ENCODE assay signal across 27 cellular contexts in genomic region chr2:240423788-240424191, GRCh38. TPM values are rescaled to one million over a fixed set of nuclear protein-coding genes. Genes with fewer than 3 reads are reported as not detected.
DNase-seq lines count a peak whose midpoint lies in the region; ATAC-seq and TF ChIP-seq lines count a peak whose summit lies in the region.
"Had no signal": no experiment of that assay in that cellular context is flagged by ENCODE, and none has a peak within 500 bp of the region (broad histone marks: within the 10 kb centered on the region; RNA-seq: fewer than 3 reads in every experiment).

No MANE protein-coding gene starts in this region.

- no peak overlapping the region for H3K27ac ChIP-seq in stomach
- H3K27ac ChIP-seq: ascending aorta, BLaER1, epithelial cell of prostate, parathyroid adenoma, Peyer's patch, SJCRH30 had no signal

- TF ChIP-seq CTCF in stomach (IDR thresholded peaks at IDR 0.05): no peak

- no peak overlapping the region for H3K4me3 ChIP-seq in stomach
- H3K4me3 ChIP-seq: ascending aorta, BLaER1, Peyer's patch, SJCRH30 had no signal

- intact Hi-C loops in activated naive CD4-positive, alpha-beta T cell treated with anti-CD3 and anti-CD28 coated beads for 36 hours (cut with micrococcal nuclease): no loop called here
- intact Hi-C loops in cardiac septum (cut with DNase I) (no loop called here), stomach (cut with DNase I; ENCODE audit: low total_unique reads) (no loop called here)

- H3K9me3 Mint-ChIP-seq in activated naive CD4-positive, alpha-beta T cell treated with anti-CD3 and anti-CD28 coated beads for 36 hours: peaks cover 18% of the 10 kb centered on the region
- H3K9me3 Mint-ChIP-seq in natural killer cell treated with Interleukin-12 subunit alpha and Interleukin-12 subunit beta and Interleukin-15 and Interleukin-18, amount 100 ng/mL, for 72 hours: no peaks in the 10 kb centered on the region

- TF ChIP-seq POLR2A in stomach (IDR thresholded peaks at IDR 0.05): no peak

- DNase-seq in activated naive CD4-positive, alpha-beta T cell treated with anti-CD3 and anti-CD28 coated beads, Interleukin-2, amount 50 U/mL, for 16 hours: peak; percentile 3
- DNase-seq in activated naive CD4-positive, alpha-beta T cell treated with anti-CD3 and anti-CD28 coated beads for 36 hours: no peak
- DNase-seq in cardiac septum (ENCODE audit: low spot score) (peak; percentile 49), stomach (peak; percentile 9), NCI-H526 (lab: John Stamatoyannopoulos, UW) (no peak)
- DNase-seq in natural killer cell treated with Interleukin-12 subunit alpha and Interleukin-12 subunit beta and Interleukin-15 and Interleukin-18, amount 100 ng/mL, for 72 hours (ENCODE audit: low spot score): peak; percentile 47
- no peak for DNase-seq in stimulated activated naive CD4-positive, alpha-beta T cell treated with Interleukin-2 at 50 U/mL for 16 hours (lab: John Stamatoyannopoulos, UW)
- DNase-seq: activated CD4-positive, alpha-beta T cell treated with anti-CD3 and anti-CD28 coated beads for 4 hours; activated T-cell treated with anti-CD3 and anti-CD28 coated beads, Interleukin-2, amount 50 U/mL, for 72 hours; central memory CD4-positive, alpha-beta T cell; COR-L47; DMS79 treated with DMSO at 0.1 percent for 48 hours; glutamatergic neuron; Karpas-422; MV-4-11; naive B cell; NCI-H524; SJCRH30; substantia nigra had no signal

- peaks cover 19% of the 10 kb centered on the region for H3K4me1 Mint-ChIP-seq in activated naive CD4-positive, alpha-beta T cell treated with anti-CD3 and anti-CD28 coated beads for 36 hours (ENCODE audit: low read depth)
- H3K4me1 Mint-ChIP-seq in natural killer cell treated with Interleukin-12 subunit alpha and Interleukin-12 subunit beta and Interleukin-15 and Interleukin-18, amount 100 ng/mL, for 72 hours (ENCODE audit: low read depth in 2 of 2): no peaks in the 10 kb centered on the region
- H3K4me1 Mint-ChIP-seq: naive B cell, T-cell had no signal

- no peaks in the 10 kb centered on the region for H3K27me3 ChIP-seq in stomach
- H3K27me3 ChIP-seq: ascending aorta, BLaER1, Peyer's patch, SJCRH30 had no signal

- no peaks in the 10 kb centered on the region for H3K36me3 ChIP-seq in stomach
- H3K36me3 ChIP-seq: ascending aorta, BLaER1, Peyer's patch, SJCRH30 had no signal

- peaks cover 8% of the 10 kb centered on the region for H3K27me3 Mint-ChIP-seq in activated naive CD4-positive, alpha-beta T cell treated with anti-CD3 and anti-CD28 coated beads for 36 hours (ENCODE audit: low read depth)
- peaks cover 0 to 8% of the 10 kb centered on the region in 2 donors for H3K27me3 Mint-ChIP-seq in natural killer cell treated with Interleukin-12 subunit alpha and Interleukin-12 subunit beta and Interleukin-15 and Interleukin-18, amount 100 ng/mL, for 72 hours
- H3K27me3 Mint-ChIP-seq: activated naive CD8-positive, alpha-beta T cell had no signal

- H3K9me3 ChIP-seq in stomach: peaks cover 7 to 27% (median 18%) of the 10 kb centered on the region in 4 donors

- H3K4me1 ChIP-seq in stomach: no peaks in the 10 kb centered on the region
- H3K4me1 ChIP-seq: ascending aorta, BLaER1, Peyer's patch, SJCRH30 had no signal

- H3K4me3 Mint-ChIP-seq in activated naive CD4-positive, alpha-beta T cell treated with anti-CD3 and anti-CD28 coated beads for 36 hours: no peak overlapping the region
- no peak overlapping the region for H3K4me3 Mint-ChIP-seq in natural killer cell treated with Interleukin-12 subunit alpha and Interleukin-12 subunit beta and Interleukin-15 and Interleukin-18, amount 100 ng/mL, for 72 hours
- H3K4me3 Mint-ChIP-seq: activated naive CD8-positive, alpha-beta T cell; activated T-cell treated with anti-CD3 and anti-CD28 coated beads, Interleukin-2, amount 50 U/mL, for 72 hours; T-cell had no signal

- CTCF ChIA-PET in activated naive CD4-positive, alpha-beta T cell treated with anti-CD3 and anti-CD28 coated beads for 36 hours (lab: Charles Lee): no interaction called here

- H3K27ac Mint-ChIP-seq in activated naive CD4-positive, alpha-beta T cell treated with anti-CD3 and anti-CD28 coated beads for 36 hours: no peak overlapping the region
- no peak overlapping the region for H3K27ac Mint-ChIP-seq in natural killer cell treated with Interleukin-12 subunit alpha and Interleukin-12 subunit beta and Interleukin-15 and Interleukin-18, amount 100 ng/mL, for 72 hours
- H3K27ac Mint-ChIP-seq: activated naive CD8-positive, alpha-beta T cell; activated T-cell treated with anti-CD3 and anti-CD28 coated beads, Interleukin-2, amount 50 U/mL, for 72 hours; naive B cell; T-cell had no signal

- peaks cover 1% of the 10 kb centered on the region for H3K36me3 Mint-ChIP-seq in activated naive CD4-positive, alpha-beta T cell treated with anti-CD3 and anti-CD28 coated beads for 36 hours (ENCODE audit: low read depth)
- no peaks in the 10 kb centered on the region for H3K36me3 Mint-ChIP-seq in natural killer cell treated with Interleukin-12 subunit alpha and Interleukin-12 subunit beta and Interleukin-15 and Interleukin-18, amount 100 ng/mL, for 72 hours
- H3K36me3 Mint-ChIP-seq: activated naive CD8-positive, alpha-beta T cell; naive B cell; T-cell had no signal

- ATAC-seq in natural killer cell treated with Interleukin-12 subunit alpha and Interleukin-12 subunit beta and Interleukin-15 and Interleukin-18, amount 100 ng/mL, for 72 hours: no peak
- no peak for ATAC-seq in HG02852 (IDR thresholded peaks at IDR 0.05; ENCODE audit: unreplicated experiment)
- ATAC-seq: activated T-cell treated with anti-CD3 and anti-CD28 coated beads, Interleukin-2, amount 50 U/mL, for 72 hours; T-cell had no signal

- WGBS in stomach, 5 donors: 87 to 96% (median 94%) methylated on average over 16 to 17 of the region's 17 CpGs

- no peak for TF ChIP-seq EP300 in stomach (IDR thresholded peaks at IDR 0.05)

RNA-seq across cellular contexts. Expression of gene GPC1, which starts 11.7 kb away (rescaled TPM):
- total RNA-seq in activated naive CD4-positive, alpha-beta T cell treated with anti-CD3 and anti-CD28 coated beads for 36 hours: 1 to 10 TPM; 1.2 to 1.5 TPM
- 291 TPM for total RNA-seq in cardiac septum
- total RNA-seq in natural killer cell treated with Interleukin-12 subunit alpha and Interleukin-12 subunit beta and Interleukin-15 and Interleukin-18, amount 100 ng/mL, for 72 hours: 1 to 10 TPM; 1.2 to 1.8 TPM
- total RNA-seq in stomach: 100 to 1,000 TPM in 1 of 5 donors, 10 to 100 TPM in 4; 11.7 to 117 (median 28.8) TPM
- 10 to 100 TPM in 2 of 3 donors, 1 to 10 TPM in 1; 6.3 to 40.1 (median 14.0) TPM for polyA plus RNA-seq in stomach

Comparison
In these comparisons a context has a peak if more than half of its experiments do, and no peak if none do; other contexts are left out.
1. DNase-seq: peak in activated naive CD4-positive, alpha-beta T cell treated with anti-CD3 and anti-CD28 coated beads, Interleukin-2, amount 50 U/mL, for 16 hours (single experiment), cardiac septum (single experiment), natural killer cell treated with Interleukin-12 subunit alpha and Interleukin-12 subunit beta and Interleukin-15 and Interleukin-18, amount 100 ng/mL, for 72 hours (single experiment) and stomach (single experiment); none in activated naive CD4-positive, alpha-beta T cell treated with anti-CD3 and anti-CD28 coated beads for 36 hours (single experiment), stimulated activated naive CD4-positive, alpha-beta T cell treated with Interleukin-2 at 50 U/mL for 16 hours (single experiment) and NCI-H526 (0 of 2).
2. RNA of gene GPC1, which starts 11.7 kb away (total RNA-seq): 291 TPM in cardiac septum (single experiment) and 11.7 to 117 TPM in stomach; 1.2 to 1.8 TPM in natural killer cell treated with Interleukin-12 subunit alpha and Interleukin-12 subunit beta and Interleukin-15 and Interleukin-18, amount 100 ng/mL, for 72 hours and 1.2 to 1.5 TPM in activated naive CD4-positive, alpha-beta T cell treated with anti-CD3 and anti-CD28 coated beads for 36 hours; every median in the first group is over 4 times any median in the second.